ENCODE assay signal across 10 cellular contexts in the genomic region with DNA sequence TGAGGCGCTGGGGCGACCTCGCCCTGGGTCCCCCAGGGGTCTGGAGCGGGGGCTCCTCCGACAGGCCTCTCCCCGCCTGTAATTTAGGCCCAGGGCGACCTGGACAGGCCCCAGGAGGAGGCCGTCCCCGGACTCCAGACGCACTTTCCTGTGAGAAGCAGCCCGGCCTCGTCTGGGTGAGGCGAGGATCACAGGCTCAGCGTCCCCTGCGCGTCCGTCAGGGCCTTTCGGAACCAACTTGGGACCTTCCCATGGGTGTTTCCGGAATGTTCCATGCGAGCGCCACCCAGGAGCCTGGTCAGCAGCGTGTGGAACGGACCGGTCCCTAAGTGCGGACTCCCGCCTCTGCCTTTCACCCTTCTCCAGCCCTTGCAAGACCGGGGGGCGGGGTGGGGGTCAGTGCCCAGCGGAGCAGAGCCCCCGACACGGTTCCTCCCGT. TPM values are rescaled to one million over a fixed set of nuclear protein-coding genes. Genes with fewer than 3 reads are reported as not detected.
DNase-seq lines count a peak whose midpoint lies in the region; ATAC-seq and TF ChIP-seq lines count a peak whose summit lies in the region.
"Had no signal": no experiment of that assay in that cellular context is flagged by ENCODE, and none has a peak within 500 bp of the region (broad histone marks: within the 10 kb centered on the region; RNA-seq: fewer than 3 reads in every experiment).

No MANE protein-coding gene starts in this region.

- H3K27me3 Mint-ChIP-seq in IgD-negative memory B cell: peaks cover 28% of the 10 kb centered on the region

- no peaks in the 10 kb centered on the region for H3K9me3 ChIP-seq in breast epithelium
- H3K9me3 ChIP-seq in muscle layer of colon (ENCODE audit: low read length): no peaks in the 10 kb centered on the region
- H3K9me3 ChIP-seq in thoracic aorta: no peaks in the 10 kb centered on the region

- peaks cover 0 to 4% (median 2%) of the 10 kb centered on the region in 3 donors for H3K4me1 Mint-ChIP-seq in IgD-negative memory B cell

- intact Hi-C loops in breast epithelium (cut with DNase I; ENCODE audit: low total_unique reads): no loop called here

- no peaks in the 10 kb centered on the region for H3K36me3 Mint-ChIP-seq in IgD-negative memory B cell

- ATAC-seq in thoracic aorta (ENCODE audit: insufficient number of reproducible peaks, low FRiP score, low read depth): no peak

- peak overlapping the region in 2 of 4 donors; percentile 29 to 44 for H3K4me3 Mint-ChIP-seq in IgD-negative memory B cell

- H3K27me3 ChIP-seq in breast epithelium (no peaks in the 10 kb centered on the region), muscle layer of colon (ENCODE audit: control insufficient read depth in 1 of 2, insufficient read depth in 2 of 2, low read length in 2 of 2) (no peaks in the 10 kb centered on the region), thoracic aorta (replicated peaks; ENCODE audit: insufficient read depth) (no peaks in the 10 kb centered on the region)

- H3K27ac ChIP-seq in breast epithelium (peak overlapping the region; percentile 78 to 82), muscle layer of colon (ENCODE audit: low read depth, low read length) (peak overlapping the region; percentile 78), thoracic aorta (peak overlapping the region in 1 of 2 donors; percentile 50)

- H3K4me1 ChIP-seq in breast epithelium: peaks cover 0 to 4% of the 10 kb centered on the region in 2 donors
- no peaks in the 10 kb centered on the region for H3K4me1 ChIP-seq in muscle layer of colon (ENCODE audit: insufficient read depth, low read length)
- H3K4me1 ChIP-seq in thoracic aorta (ENCODE audit: control insufficient read depth in 1 of 2, low read depth in 2 of 2): peaks cover 3 to 5% of the 10 kb centered on the region in 2 donors

- H3K36me3 ChIP-seq in breast epithelium: no peaks in the 10 kb centered on the region
- H3K36me3 ChIP-seq in muscle layer of colon (ENCODE audit: insufficient read depth, low read length): no peaks in the 10 kb centered on the region
- no peaks in the 10 kb centered on the region for H3K36me3 ChIP-seq in thoracic aorta

- TF ChIP-seq CTCF in breast epithelium (IDR thresholded peaks at IDR 0.05) (no peak), thoracic aorta (IDR thresholded peaks at IDR 0.05) (no peak)

- DNase-seq in breast epithelium (ENCODE audit: low spot score in 2 of 2) (no peak), thoracic aorta (ENCODE audit: low spot score) (no peak), activated gamma-delta T cell (lab: John Stamatoyannopoulos, UW) (no peak), SW480 (ENCODE audit: low spot score) (no peak)
- DNase-seq in stimulated activated CD4-positive, alpha-beta T cell treated with anti-CD3 and anti-CD28 coated beads, Interleukin-12 subunit alpha, Interleukin-12 subunit beta, amount 100 ng/mL, for 4 hours: no peak
- DNase-seq: effector memory CD4-positive, alpha-beta T cell; NCI-H1694; stimulated activated CD4-positive, alpha-beta T cell treated with anti-CD3 and anti-CD28 coated beads, Interleukin-2, amount 100 ng/mL, for 24 hours had no signal

- H3K9me3 Mint-ChIP-seq in IgD-negative memory B cell: no peaks in the 10 kb centered on the region

- H3K27ac Mint-ChIP-seq in IgD-negative memory B cell: peak overlapping the region in 2 of 3 donors; percentile 47 to 71

- H3K4me3 ChIP-seq in breast epithelium (peak overlapping the region; percentile 56 to 96 (median 80)), muscle layer of colon (ENCODE audit: low read depth in 1 of 2, low read length in 2 of 2) (peak overlapping the region; percentile 45 to 50), thoracic aorta (peak overlapping the region; percentile 61)

- H3K9ac ChIP-seq in muscle layer of colon (ENCODE audit: low read length): peak overlapping the region; percentile 27

- TF ChIP-seq POLR2A in breast epithelium (IDR thresholded peaks at IDR 0.05): no peak

RNA-seq across cellular contexts. Expression of a gene that starts 1.0 kb away (rescaled TPM):
- not detected for polyA plus RNA-seq in IgD-negative memory B cell
- total RNA-seq in breast epithelium: 10 to 100 TPM in 2 of 3 donors, 1 to 10 TPM in 1; 5.8 to 19.0 (median 14.0) TPM
- 1 to 10 TPM; 1.9 to 5.6 TPM for total RNA-seq in thoracic aorta
